In genomic region chr11:79366218-79366617, GRCh38 we compare ENCODE assay signal across 31 cellular contexts.
"Had no signal": no experiment of that assay in that cellular context is flagged by ENCODE, and none has a peak within 500 bp of the region (broad histone marks: within the 10 kb centered on the region; RNA-seq: fewer than 3 reads in every experiment).

No MANE protein-coding gene starts in this region.

- H3K9me3 Mint-ChIP-seq: memory B cell; mesothelial cell of epicardium; nephron; stimulated activated naive B cell treated with anti-CD40 and anti-IgM and Interleukin-4, amounts not matched to agents 10 μg/mL and 1 μg/mL and 100 μg/mL, for 72 hours; stimulated activated naive CD8-positive, alpha-beta T cell treated with anti-CD3 and anti-CD28 coated beads, Interleukin-15, Interleukin-2, amounts not matched to agents 100 ng/mL and 50 ng/mL, for 24 hours had no signal

- DNase-seq: cortex of kidney; effector memory CD8-positive, alpha-beta T cell; foreskin melanocyte; glutamatergic neuron; heart right ventricle; hypothalamus; immature natural killer cell; islet precursor cell; kidney glomerular epithelial cell; left ventricle myocardium superior; lower lobe of right lung; mucosa of descending colon; naive thymus-derived CD4-positive, alpha-beta T cell; occipital lobe; ovary; posterior cingulate gyrus; psoas muscle; right cardiac atrium; sigmoid colon; stimulated activated CD4-positive, alpha-beta T cell treated with anti-CD3 and anti-CD28 coated beads, Interleukin-15, amount 100 ng/mL, for 24 hours; stimulated activated CD4-positive, alpha-beta T cell treated with anti-CD3 and anti-CD28 coated beads, Interleukin-2, amount 100 ng/mL, for 48 hours; stimulated activated naive B cell treated with anti-CD40 and anti-IgM and Interleukin-4, amounts not matched to agents 10 μg/mL and 1 μg/mL and 100 μg/mL, for 72 hours; thyroid gland; trophoblast cell had no signal

- H3K36me3 ChIP-seq: esophagus muscularis mucosa, heart right ventricle, lower lobe of right lung, ovary, sigmoid colon, thyroid gland, vagina had no signal

- H3K27me3 Mint-ChIP-seq: effector memory CD8-positive, alpha-beta T cell had no signal

- H3K36me3 Mint-ChIP-seq: immature natural killer cell; memory B cell; mesothelial cell of epicardium; naive thymus-derived CD4-positive, alpha-beta T cell; stimulated activated naive B cell treated with anti-CD40 and anti-IgM and Interleukin-4, amounts not matched to agents 10 μg/mL and 1 μg/mL and 100 μg/mL, for 72 hours had no signal

- H3K4me1 Mint-ChIP-seq: immature natural killer cell; memory B cell; naive thymus-derived CD4-positive, alpha-beta T cell; nephron; stimulated activated naive B cell treated with anti-CD40 and anti-IgM and Interleukin-4, amounts not matched to agents 10 μg/mL and 1 μg/mL and 100 μg/mL, for 72 hours had no signal

- H3K4me3 ChIP-seq: esophagus muscularis mucosa, heart right ventricle, lower lobe of right lung, mucosa of descending colon, ovary, psoas muscle, sigmoid colon, thyroid gland, vagina had no signal

- H3K27ac Mint-ChIP-seq: effector memory CD8-positive, alpha-beta T cell; immature natural killer cell; memory B cell; mesothelial cell of epicardium; naive thymus-derived CD4-positive, alpha-beta T cell; nephron; stimulated activated naive B cell treated with anti-CD40 and anti-IgM and Interleukin-4, amounts not matched to agents 10 μg/mL and 1 μg/mL and 100 μg/mL, for 72 hours; stimulated activated naive CD8-positive, alpha-beta T cell treated with anti-CD3 and anti-CD28 coated beads, Interleukin-15, Interleukin-2, amounts not matched to agents 100 ng/mL and 50 ng/mL, for 24 hours had no signal

- H3K9me3 ChIP-seq: esophagus muscularis mucosa, heart right ventricle, lower lobe of right lung, mucosa of descending colon, ovary, psoas muscle, sigmoid colon, thyroid gland, vagina had no signal

- ATAC-seq: effector memory CD8-positive, alpha-beta T cell; heart right ventricle; left ventricle myocardium superior; lower lobe of right lung; mucosa of descending colon; naive thymus-derived CD4-positive, alpha-beta T cell; psoas muscle; right cardiac atrium; stimulated activated naive B cell treated with anti-CD40 and anti-IgM and Interleukin-4, amounts not matched to agents 10 μg/mL and 1 μg/mL and 100 μg/mL, for 72 hours had no signal

- H3K4me3 Mint-ChIP-seq: effector memory CD8-positive, alpha-beta T cell; immature natural killer cell; memory B cell; mesothelial cell of epicardium; naive thymus-derived CD4-positive, alpha-beta T cell; nephron; stimulated activated naive B cell treated with anti-CD40 and anti-IgM and Interleukin-4, amounts not matched to agents 10 μg/mL and 1 μg/mL and 100 μg/mL, for 72 hours; stimulated activated naive CD8-positive, alpha-beta T cell treated with anti-CD3 and anti-CD28 coated beads, Interleukin-15, Interleukin-2, amounts not matched to agents 100 ng/mL and 50 ng/mL, for 24 hours had no signal

- H3K4me1 ChIP-seq: esophagus muscularis mucosa, heart right ventricle, lower lobe of right lung, psoas muscle, sigmoid colon, thyroid gland, vagina had no signal

- H3K27ac ChIP-seq: epithelial cell of prostate, esophagus muscularis mucosa, heart right ventricle, lower lobe of right lung, ovary, psoas muscle, sigmoid colon, thyroid gland, vagina had no signal

- H3K27me3 ChIP-seq: esophagus muscularis mucosa, ovary, sigmoid colon, thyroid gland, vagina had no signal
